14 cellular contexts compared by ENCODE assay signal in genomic region chr4:1907848-1908525, GRCh38. TPM values are rescaled to one million over a fixed set of nuclear protein-coding genes. Genes with fewer than 3 reads are reported as not detected.
DNase-seq lines count a peak whose midpoint lies in the region; ATAC-seq and TF ChIP-seq lines count a peak whose summit lies in the region.
"Had no signal": no experiment of that assay in that cellular context is flagged by ENCODE, and none has a peak within 500 bp of the region (broad histone marks: within the 10 kb centered on the region; RNA-seq: fewer than 3 reads in every experiment).

No MANE protein-coding gene starts in this region.

- peaks cover 2% of the 10 kb centered on the region for H3K36me3 ChIP-seq in mesendoderm (ENCODE audit: control insufficient read depth, insufficient read depth, low read length)

- H2BK5ac ChIP-seq in mesendoderm (ENCODE audit: low read length) = no peak overlapping the region

- H3K56ac ChIP-seq in mesendoderm (ENCODE audit: low read length) = no peak overlapping the region

- TF ChIP-seq CTCF in mesothelial cell of epicardium (IDR thresholded peaks at IDR 0.05; ENCODE audit: unreplicated experiment) = no peak

- H4K5ac ChIP-seq in mesendoderm (ENCODE audit: low read length) = no peak overlapping the region

- H3K9ac ChIP-seq in mesendoderm (ENCODE audit: low read length) = no peak overlapping the region

- peaks cover 60% of the 10 kb centered on the region for H3K36me3 Mint-ChIP-seq in T-helper 2 cell treated with Interferon-gamma antibody and Interleukin-4, amounts not matched to agents 5 μg/mL and 100 μg/mL, for 36 hours (ENCODE audit: low read depth)
- H3K36me3 Mint-ChIP-seq in mesothelial cell of epicardium = peaks cover 23% of the 10 kb centered on the region

- peak; percentile 24 for DNase-seq in NCI-H1105 treated with DMSO at 0.1 percent for 48 hours (lab: John Stamatoyannopoulos, UW)
- DNase-seq in NCI-H1105 (lab: John Stamatoyannopoulos, UW) = no peak
- peak; percentile 3 for DNase-seq in DMS79 treated with DMSO at 0.1 percent for 48 hours (lab: John Stamatoyannopoulos, UW)
- no peak for DNase-seq in T-helper 2 cell treated with Interferon-gamma antibody and Interleukin-4, amounts not matched to agents 5 μg/mL and 100 μg/mL, for 36 hours (ENCODE audit: low spot score)
- DNase-seq in mesothelial cell of epicardium (ENCODE audit: low spot score in 2 of 2, unreplicated experiment in 2 of 2) = no peak
- no peak for DNase-seq in mesendoderm
- DNase-seq: 8988T; MG63; NK-92 treated with Interleukin-12 subunit alpha and Interleukin-12 subunit beta, amount 100 ng/mL, for 24 hours; SJCRH30 had no signal

- H4K8ac ChIP-seq in mesendoderm (ENCODE audit: low read depth, low read length) = no peak overlapping the region

- no peaks in the 10 kb centered on the region for H3K27me3 ChIP-seq in mesendoderm (ENCODE audit: insufficient read depth, low read length, poor library complexity)
- H3K27me3 ChIP-seq: MG63, right atrium auricular region, SJCRH30 had no signal

- H2AK5ac ChIP-seq in mesendoderm (ENCODE audit: low read length) = no peak overlapping the region

- H3K27ac ChIP-seq in mesendoderm (ENCODE audit: low read depth, low read length) = no peak overlapping the region
- H3K27ac ChIP-seq: HL-60, right atrium auricular region, SJCRH30 had no signal

- no peaks in the 10 kb centered on the region for H3K9me3 Mint-ChIP-seq in T-helper 2 cell treated with Interferon-gamma antibody and Interleukin-4, amounts not matched to agents 5 μg/mL and 100 μg/mL, for 36 hours
- H3K9me3 Mint-ChIP-seq in mesothelial cell of epicardium = no peaks in the 10 kb centered on the region

- no peak overlapping the region for H3K4me2 ChIP-seq in mesendoderm (ENCODE audit: low read length)

- peaks cover 46% of the 10 kb centered on the region for H3K4me1 Mint-ChIP-seq in T-helper 2 cell treated with Interferon-gamma antibody and Interleukin-4, amounts not matched to agents 5 μg/mL and 100 μg/mL, for 36 hours (ENCODE audit: low read depth)
- H3K4me1 Mint-ChIP-seq in mesothelial cell of epicardium = peaks cover 4% of the 10 kb centered on the region

- no peak overlapping the region for H2BK120ac ChIP-seq in mesendoderm (ENCODE audit: low read depth, low read length)

- no peak overlapping the region for H3K4me3 Mint-ChIP-seq in T-helper 2 cell treated with Interferon-gamma antibody and Interleukin-4, amounts not matched to agents 5 μg/mL and 100 μg/mL, for 36 hours
- no peak overlapping the region for H3K4me3 Mint-ChIP-seq in mesothelial cell of epicardium

- H3K18ac ChIP-seq in mesendoderm (ENCODE audit: low read length) = no peak overlapping the region

- WGBS in mesendoderm (ENCODE audit: extremely low coverage, insufficient coverage, low lambda C conversion rate) = no CpG with 5 or more reads among the region's 7 CpGs

- H3K79me1 ChIP-seq in mesendoderm (ENCODE audit: low read length) = peaks cover 14% of the 10 kb centered on the region

- H3K23ac ChIP-seq in mesendoderm (ENCODE audit: low read length) = no peak overlapping the region

- no peak overlapping the region for H3K4ac ChIP-seq in mesendoderm (ENCODE audit: low read depth, low read length)

- no peak overlapping the region for H2BK15ac ChIP-seq in mesendoderm (replicated peaks; ENCODE audit: low read depth)

- no peak overlapping the region for H3K4me3 ChIP-seq in mesendoderm (ENCODE audit: low read length)
- H3K4me3 ChIP-seq: MG63, right atrium auricular region, SJCRH30 had no signal

- H3K4me1 ChIP-seq in mesendoderm (ENCODE audit: control insufficient read depth, low read depth, low read length) = no peaks in the 10 kb centered on the region
- H3K4me1 ChIP-seq: right atrium auricular region had no signal

- H3K27ac Mint-ChIP-seq in T-helper 2 cell treated with Interferon-gamma antibody and Interleukin-4, amounts not matched to agents 5 μg/mL and 100 μg/mL, for 36 hours = peak overlapping the region; percentile 54
- peak overlapping the region; percentile 15 for H3K27ac Mint-ChIP-seq in mesothelial cell of epicardium

- no peak for ATAC-seq in GM21717 (IDR thresholded peaks at IDR 0.05; ENCODE audit: unreplicated experiment)
- ATAC-seq in HG02588 (IDR thresholded peaks at IDR 0.05; ENCODE audit: unreplicated experiment) = no peak

- H3K79me2 ChIP-seq in mesendoderm (ENCODE audit: control insufficient read depth, insufficient read depth, low read length) = peaks cover 3% of the 10 kb centered on the region

- no peaks in the 10 kb centered on the region for H3K27me3 Mint-ChIP-seq in T-helper 2 cell treated with Interferon-gamma antibody and Interleukin-4, amounts not matched to agents 5 μg/mL and 100 μg/mL, for 36 hours (ENCODE audit: low read depth)
- no peaks in the 10 kb centered on the region for H3K27me3 Mint-ChIP-seq in mesothelial cell of epicardium (ENCODE audit: low read depth)

RNA-seq across cellular contexts. Expression of gene NSD2, which starts 36.8 kb away (rescaled TPM):
- 109 to 119 TPM (median 115 TPM) in 3 replicates for total RNA-seq in mesothelial cell of epicardium
- polyA plus RNA-seq in mesendoderm (2013, experiment 1 of 2) = 41.7 TPM
- polyA plus RNA-seq in mesendoderm (2013, experiment 2 of 2) = 43.9 TPM

RNA-seq across cellular contexts. Expression of gene LETM1, which starts 52.0 kb away (rescaled TPM):
- total RNA-seq in mesothelial cell of epicardium = 48.6 to 50.9 TPM (median 48.7 TPM) in 3 replicates
- 21.4 TPM for polyA plus RNA-seq in mesendoderm (2013, experiment 1 of 2)
- 21.8 TPM for polyA plus RNA-seq in mesendoderm (2013, experiment 2 of 2)

Comparison
In these comparisons a context has a peak if more than half of its experiments do, and no peak if none do; other contexts are left out.
1. DNase-seq: peak in NCI-H1105 treated with DMSO at 0.1 percent for 48 hours (single experiment) and DMS79 treated with DMSO at 0.1 percent for 48 hours (single experiment); none in NCI-H1105 (single experiment), T-helper 2 cell treated with Interferon-gamma antibody and Interleukin-4, amounts not matched to agents 5 μg/mL and 100 μg/mL, for 36 hours (single experiment), mesothelial cell of epicardium (0 of 2) and mesendoderm (single experiment).